ENCODE assay signal across 1 cellular context in the genomic region with DNA sequence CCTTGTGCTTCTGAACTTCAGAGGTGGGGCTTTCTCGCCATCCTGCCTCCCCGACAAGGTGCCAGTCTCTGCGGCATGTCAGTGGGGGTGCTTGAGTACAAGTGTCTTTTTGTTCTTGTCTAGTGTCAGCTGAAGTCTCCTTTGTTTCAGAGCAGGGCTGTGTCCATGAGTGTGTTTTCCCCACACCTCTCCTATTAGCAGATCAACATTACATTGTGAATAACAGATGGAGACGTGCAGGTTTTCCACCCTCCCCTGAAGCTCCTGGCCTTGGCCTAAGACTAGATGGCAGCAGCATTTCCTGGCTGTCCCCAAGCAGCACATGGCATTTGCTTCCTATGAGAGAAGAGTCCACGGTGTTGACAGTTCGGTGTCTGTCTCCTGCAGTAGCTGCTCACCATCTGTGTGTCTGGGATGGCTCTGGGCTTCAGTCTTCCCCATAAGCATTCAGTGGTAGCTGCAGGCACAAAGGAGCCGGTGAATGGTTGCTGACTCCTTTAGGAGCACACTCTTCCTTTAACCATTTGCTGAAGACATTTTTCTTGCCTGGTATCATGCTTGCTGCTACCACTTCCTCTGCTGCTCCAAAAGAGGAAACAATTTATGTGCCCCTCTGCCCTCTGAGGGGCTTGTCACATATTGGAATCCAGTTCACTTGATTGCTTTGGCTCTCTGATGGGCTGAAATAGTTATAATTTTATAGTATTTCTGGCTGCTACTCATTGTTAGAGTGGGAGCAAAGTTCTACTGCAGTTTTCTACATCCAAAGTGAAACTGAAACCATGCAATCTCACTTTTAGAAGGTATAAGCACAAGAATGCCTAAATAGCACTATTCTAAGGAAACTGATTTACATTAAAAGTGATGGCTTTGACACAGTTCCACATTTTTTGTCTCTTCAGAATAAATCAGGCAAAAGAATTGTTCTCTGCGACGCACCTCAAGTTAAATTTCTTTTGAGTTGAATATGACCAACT.
TF ChIP-seq lines count a peak whose summit lies in the region.

No MANE protein-coding gene starts in this region.

TF ChIP-seq in H1, 55 proteins besides CTCF, POLR2A, EP300 and RAD21:
- TF ChIP-seq BACH1 (IDR thresholded peaks at IDR 0.05; ENCODE audit: low read length), result no peak
- no peak for TF ChIP-seq RNF2 (IDR thresholded peaks at IDR 0.05; ENCODE audit: borderline replicate concordance, low read depth, low read length, missing control alignments, poor library complexity, severe bottlenecking)
- TF ChIP-seq ASH2L (IDR thresholded peaks at IDR 0.05; ENCODE audit: low read length), result no peak
- TF ChIP-seq JUND (IDR thresholded peaks at IDR 0.05; ENCODE audit: low read length), result no peak
- TF ChIP-seq TBP (IDR thresholded peaks at IDR 0.05; ENCODE audit: low read depth, low read length), result no peak
- TF ChIP-seq TAF7 (optimal IDR thresholded peaks at IDR 0.05; ENCODE audit: borderline replicate concordance, low read depth, low read length), result no peak
- TF ChIP-seq, protein P1, sequence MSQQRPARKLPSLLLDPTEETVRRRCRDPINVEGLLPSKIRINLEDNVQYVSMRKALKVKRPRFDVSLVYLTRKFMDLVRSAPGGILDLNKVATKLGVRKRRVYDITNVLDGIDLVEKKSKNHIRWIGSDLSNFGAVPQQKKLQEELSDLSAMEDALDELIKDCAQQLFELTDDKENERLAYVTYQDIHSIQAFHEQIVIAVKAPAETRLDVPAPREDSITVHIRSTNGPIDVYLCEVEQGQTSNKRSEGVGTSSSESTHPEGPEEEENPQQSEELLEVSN (IDR thresholded peaks at IDR 0.05), result no peak
- no peak for TF ChIP-seq PHF8 (conservative IDR thresholded peaks at IDR 0.05; ENCODE audit: low read depth, low read length)
- no peak for TF ChIP-seq GTF2F1 (IDR thresholded peaks at IDR 0.05; ENCODE audit: borderline replicate concordance, low read depth, low read length)
- TF ChIP-seq CEBPB (IDR thresholded peaks at IDR 0.05; ENCODE audit: low read depth, low read length), result no peak
- no peak for TF ChIP-seq MAFK (IDR thresholded peaks at IDR 0.05; ENCODE audit: low read depth, low read length)
- no peak for TF ChIP-seq KDM5A (IDR thresholded peaks at IDR 0.05; ENCODE audit: low read length)
- TF ChIP-seq, protein P2, sequence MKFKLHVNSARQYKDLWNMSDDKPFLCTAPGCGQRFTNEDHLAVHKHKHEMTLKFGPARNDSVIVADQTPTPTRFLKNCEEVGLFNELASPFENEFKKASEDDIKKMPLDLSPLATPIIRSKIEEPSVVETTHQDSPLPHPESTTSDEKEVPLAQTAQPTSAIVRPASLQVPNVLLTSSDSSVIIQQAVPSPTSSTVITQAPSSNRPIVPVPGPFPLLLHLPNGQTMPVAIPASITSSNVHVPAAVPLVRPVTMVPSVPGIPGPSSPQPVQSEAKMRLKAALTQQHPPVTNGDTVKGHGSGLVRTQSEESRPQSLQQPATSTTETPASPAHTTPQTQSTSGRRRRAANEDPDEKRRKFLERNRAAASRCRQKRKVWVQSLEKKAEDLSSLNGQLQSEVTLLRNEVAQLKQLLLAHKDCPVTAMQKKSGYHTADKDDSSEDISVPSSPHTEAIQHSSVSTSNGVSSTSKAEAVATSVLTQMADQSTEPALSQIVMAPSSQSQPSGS (IDR thresholded peaks at IDR 0.05; ENCODE audit: low read length), result no peak
- no peak for TF ChIP-seq CHD1 (IDR thresholded peaks at IDR 0.05; ENCODE audit: low read depth, low read length)
- no peak for TF ChIP-seq SP4 (IDR thresholded peaks at IDR 0.05; ENCODE audit: low read length)
- no peak for TF ChIP-seq ZNF274 (IDR thresholded peaks at IDR 0.05; ENCODE audit: borderline replicate concordance, extremely low read depth, low read length)
- no peak for TF ChIP-seq FOSL1 (IDR thresholded peaks at IDR 0.05; ENCODE audit: insufficient read depth, low read depth, low read length)
- no peak for TF ChIP-seq NANOG (IDR thresholded peaks at IDR 0.05; ENCODE audit: insufficient read depth, low read depth, low read length, poor library complexity, severe bottlenecking)
